25 cellular contexts compared by ENCODE assay signal in the genomic region with DNA sequence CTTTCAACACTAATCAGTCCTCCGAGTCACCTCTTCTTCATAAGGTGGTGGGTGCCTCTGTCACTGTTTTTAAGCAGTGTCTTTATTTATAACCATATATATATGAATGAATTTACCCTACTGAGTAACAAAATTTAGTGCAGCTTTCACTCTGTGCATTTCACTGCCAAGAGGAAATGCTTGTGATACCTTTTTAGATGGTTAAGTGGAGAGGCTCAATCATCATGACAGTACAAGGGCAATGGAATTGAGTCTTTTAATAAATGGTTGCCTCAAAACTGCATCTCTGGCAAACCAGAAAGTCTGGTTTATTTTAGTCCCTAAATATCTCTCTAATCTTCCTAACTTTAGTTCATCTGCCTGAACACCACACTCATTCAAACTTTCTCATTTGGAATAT.
"Had no signal": no experiment of that assay in that cellular context is flagged by ENCODE, and none has a peak within 500 bp of the region (broad histone marks: within the 10 kb centered on the region; RNA-seq: fewer than 3 reads in every experiment).

No MANE protein-coding gene starts in this region.

- ATAC-seq: natural killer cell; psoas muscle; right cardiac atrium; right lobe of liver; stimulated activated effector memory CD8-positive, alpha-beta T cell treated with anti-CD3 and anti-CD28 coated beads, Interleukin-12 subunit alpha, Interleukin-12 subunit beta, amount 100 ng/mL, for 72 hours; stimulated activated naive B cell treated with anti-CD40 and anti-IgM and Interleukin-4, amounts not matched to agents 10 μg/mL and 1 μg/mL and 100 μg/mL, for 72 hours had no signal

- H3K27me3 ChIP-seq: neural progenitor cell, ovary, right lobe of liver, sigmoid colon, stomach, thyroid gland, tibial nerve, upper lobe of left lung, vagina had no signal

- H3K4me1 ChIP-seq: neural progenitor cell, parathyroid adenoma, psoas muscle, right lobe of liver, sigmoid colon, stomach, thyroid gland, tibial nerve, upper lobe of left lung, vagina had no signal

- H3K4me3 ChIP-seq: neural progenitor cell, ovary, psoas muscle, right lobe of liver, sigmoid colon, stomach, thoracic aorta, thyroid gland, tibial nerve, upper lobe of left lung, vagina had no signal

- H3K9me3 ChIP-seq: ovary, psoas muscle, right lobe of liver, sigmoid colon, stomach, thoracic aorta, thyroid gland, tibial nerve, upper lobe of left lung, vagina had no signal

- H3K27ac ChIP-seq: neural progenitor cell, ovary, parathyroid adenoma, psoas muscle, right lobe of liver, sigmoid colon, stomach, thoracic aorta, thyroid gland, tibial nerve, upper lobe of left lung, vagina had no signal

- DNase-seq: natural killer cell; occipital lobe; ovary; posterior cingulate gyrus; psoas muscle; right cardiac atrium; right lobe of liver; sigmoid colon; small intestine; stimulated activated CD4-positive, alpha-beta T cell treated with anti-CD3 and anti-CD28 coated beads, Interleukin-15, amount 100 ng/mL, for 24 hours; stimulated activated CD4-positive, alpha-beta T cell treated with anti-CD3 and anti-CD28 coated beads, Interleukin-2, amount 100 ng/mL, for 24 hours; stimulated activated CD4-positive, alpha-beta T cell treated with anti-CD3 and anti-CD28 coated beads, Interleukin-2, amount 100 ng/mL, for 48 hours; stimulated activated CD4-positive, alpha-beta T cell treated with anti-CD3 and anti-CD28 coated beads, Interleukin-4, amount 100 ng/mL, for 24 hours; stimulated activated naive B cell treated with anti-CD40 and anti-IgM and Interleukin-4, amounts not matched to agents 10 μg/mL and 1 μg/mL and 100 μg/mL, for 72 hours; stimulated activated naive CD4-positive, alpha-beta T cell treated with Interleukin-2 at 50 U/mL for 16 hours; stomach; thyroid gland; trophoblast cell; upper lobe of left lung had no signal

- H3K36me3 ChIP-seq: neural progenitor cell, ovary, right lobe of liver, sigmoid colon, stomach, thoracic aorta, thyroid gland, tibial nerve, upper lobe of left lung, vagina had no signal
